5 cellular contexts compared by ENCODE assay signal in the genomic region with DNA sequence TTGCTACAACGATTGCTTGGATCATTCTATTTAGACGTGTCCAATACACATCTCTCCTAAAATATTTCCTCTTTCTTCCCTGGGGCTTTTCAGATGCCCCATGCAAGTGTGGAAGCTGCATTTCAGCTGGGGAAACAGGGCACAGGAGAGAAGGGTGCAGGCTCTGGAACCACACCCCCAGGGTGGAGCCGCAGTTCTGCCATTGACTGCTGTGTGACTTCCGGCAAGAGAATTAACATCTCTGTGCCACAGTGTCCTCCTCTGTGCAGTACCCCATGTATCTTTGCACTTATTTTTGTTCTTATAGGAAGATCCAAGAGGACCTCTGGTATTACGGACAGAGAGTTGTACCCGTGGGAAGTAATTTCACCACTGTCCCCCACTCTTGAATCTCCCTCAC.
TF ChIP-seq lines count a peak whose summit lies in the region.

No MANE protein-coding gene starts in this region.

TF ChIP-seq in SK-N-SH, 30 proteins besides CTCF, POLR2A, EP300 and RAD21 (continues in another document):
- TF ChIP-seq RXRA (IDR thresholded peaks at IDR 0.05; ENCODE audit: borderline replicate concordance, low read depth) (no peak), SMC3 (IDR thresholded peaks at IDR 0.05; ENCODE audit: low read depth, low read length) (no peak), FOXJ3 (CRISPR knock-in tag; IDR thresholded peaks at IDR 0.05) (no peak)
- TF ChIP-seq, protein P1, sequence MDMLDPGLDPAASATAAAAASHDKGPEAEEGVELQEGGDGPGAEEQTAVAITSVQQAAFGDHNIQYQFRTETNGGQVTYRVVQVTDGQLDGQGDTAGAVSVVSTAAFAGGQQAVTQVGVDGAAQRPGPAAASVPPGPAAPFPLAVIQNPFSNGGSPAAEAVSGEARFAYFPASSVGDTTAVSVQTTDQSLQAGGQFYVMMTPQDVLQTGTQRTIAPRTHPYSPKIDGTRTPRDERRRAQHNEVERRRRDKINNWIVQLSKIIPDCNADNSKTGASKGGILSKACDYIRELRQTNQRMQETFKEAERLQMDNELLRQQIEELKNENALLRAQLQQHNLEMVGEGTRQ (IDR thresholded peaks at IDR 0.05; ENCODE audit: borderline replicate concordance, low read depth, low read length), result no peak
- TF ChIP-seq, protein P2, sequence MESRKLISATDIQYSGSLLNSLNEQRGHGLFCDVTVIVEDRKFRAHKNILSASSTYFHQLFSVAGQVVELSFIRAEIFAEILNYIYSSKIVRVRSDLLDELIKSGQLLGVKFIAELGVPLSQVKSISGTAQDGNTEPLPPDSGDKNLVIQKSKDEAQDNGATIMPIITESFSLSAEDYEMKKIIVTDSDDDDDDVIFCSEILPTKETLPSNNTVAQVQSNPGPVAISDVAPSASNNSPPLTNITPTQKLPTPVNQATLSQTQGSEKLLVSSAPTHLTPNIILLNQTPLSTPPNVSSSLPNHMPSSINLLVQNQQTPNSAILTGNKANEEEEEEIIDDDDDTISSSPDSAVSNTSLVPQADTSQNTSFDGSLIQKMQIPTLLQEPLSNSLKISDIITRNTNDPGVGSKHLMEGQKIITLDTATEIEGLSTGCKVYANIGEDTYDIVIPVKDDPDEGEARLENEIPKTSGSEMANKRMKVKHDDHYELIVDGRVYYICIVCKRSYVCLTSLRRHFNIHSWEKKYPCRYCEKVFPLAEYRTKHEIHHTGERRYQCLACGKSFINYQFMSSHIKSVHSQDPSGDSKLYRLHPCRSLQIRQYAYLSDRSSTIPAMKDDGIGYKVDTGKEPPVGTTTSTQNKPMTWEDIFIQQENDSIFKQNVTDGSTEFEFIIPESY (IDR thresholded peaks at IDR 0.05; ENCODE audit: borderline replicate concordance, low read depth), result no peak
- TF ChIP-seq, protein P3, sequence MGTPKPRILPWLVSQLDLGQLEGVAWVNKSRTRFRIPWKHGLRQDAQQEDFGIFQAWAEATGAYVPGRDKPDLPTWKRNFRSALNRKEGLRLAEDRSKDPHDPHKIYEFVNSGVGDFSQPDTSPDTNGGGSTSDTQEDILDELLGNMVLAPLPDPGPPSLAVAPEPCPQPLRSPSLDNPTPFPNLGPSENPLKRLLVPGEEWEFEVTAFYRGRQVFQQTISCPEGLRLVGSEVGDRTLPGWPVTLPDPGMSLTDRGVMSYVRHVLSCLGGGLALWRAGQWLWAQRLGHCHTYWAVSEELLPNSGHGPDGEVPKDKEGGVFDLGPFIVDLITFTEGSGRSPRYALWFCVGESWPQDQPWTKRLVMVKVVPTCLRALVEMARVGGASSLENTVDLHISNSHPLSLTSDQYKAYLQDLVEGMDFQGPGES (IDR thresholded peaks at IDR 0.05; ENCODE audit: low read depth, low read length), result no peak

TF ChIP-seq in SK-N-SH treated with all-trans-retinoic acid at 6 μM for 48 hours, 23 proteins besides CTCF, POLR2A, EP300 and RAD21 (continues in another document):
- TF ChIP-seq ZNF8 (CRISPR knock-in tag; IDR thresholded peaks at IDR 0.05) (no peak), SNAI2 (CRISPR knock-in tag; IDR thresholded peaks at IDR 0.05) (no peak), TCF4 (CRISPR knock-in tag; IDR thresholded peaks at IDR 0.05; ENCODE audit: borderline replicate concordance) (no peak)
- TF ChIP-seq, protein P4, sequence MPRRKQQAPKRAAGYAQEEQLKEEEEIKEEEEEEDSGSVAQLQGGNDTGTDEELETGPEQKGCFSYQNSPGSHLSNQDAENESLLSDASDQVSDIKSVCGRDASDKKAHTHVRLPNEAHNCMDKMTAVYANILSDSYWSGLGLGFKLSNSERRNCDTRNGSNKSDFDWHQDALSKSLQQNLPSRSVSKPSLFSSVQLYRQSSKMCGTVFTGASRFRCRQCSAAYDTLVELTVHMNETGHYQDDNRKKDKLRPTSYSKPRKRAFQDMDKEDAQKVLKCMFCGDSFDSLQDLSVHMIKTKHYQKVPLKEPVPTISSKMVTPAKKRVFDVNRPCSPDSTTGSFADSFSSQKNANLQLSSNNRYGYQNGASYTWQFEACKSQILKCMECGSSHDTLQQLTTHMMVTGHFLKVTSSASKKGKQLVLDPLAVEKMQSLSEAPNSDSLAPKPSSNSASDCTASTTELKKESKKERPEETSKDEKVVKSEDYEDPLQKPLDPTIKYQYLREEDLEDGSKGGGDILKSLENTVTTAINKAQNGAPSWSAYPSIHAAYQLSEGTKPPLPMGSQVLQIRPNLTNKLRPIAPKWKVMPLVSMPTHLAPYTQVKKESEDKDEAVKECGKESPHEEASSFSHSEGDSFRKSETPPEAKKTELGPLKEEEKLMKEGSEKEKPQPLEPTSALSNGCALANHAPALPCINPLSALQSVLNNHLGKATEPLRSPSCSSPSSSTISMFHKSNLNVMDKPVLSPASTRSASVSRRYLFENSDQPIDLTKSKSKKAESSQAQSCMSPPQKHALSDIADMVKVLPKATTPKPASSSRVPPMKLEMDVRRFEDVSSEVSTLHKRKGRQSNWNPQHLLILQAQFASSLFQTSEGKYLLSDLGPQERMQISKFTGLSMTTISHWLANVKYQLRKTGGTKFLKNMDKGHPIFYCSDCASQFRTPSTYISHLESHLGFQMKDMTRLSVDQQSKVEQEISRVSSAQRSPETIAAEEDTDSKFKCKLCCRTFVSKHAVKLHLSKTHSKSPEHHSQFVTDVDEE (CRISPR knock-in tag; IDR thresholded peaks at IDR 0.05), result no peak

TF ChIP-seq in HepG2, 621 proteins besides CTCF, POLR2A, EP300 and RAD21:
- TF ChIP-seq ZNF350 (CRISPR knock-in tag; IDR thresholded peaks at IDR 0.05; ENCODE audit: borderline replicate concordance, low read depth) (no peak), NBN (conservative IDR thresholded peaks at IDR 0.05) (no peak), ZNF510 (CRISPR knock-in tag; IDR thresholded peaks at IDR 0.05; ENCODE audit: low read depth) (no peak), AGO2 (optimal IDR thresholded peaks at IDR 0.05; ENCODE audit: low read depth, low read length) (no peak), ZNF768 (CRISPR knock-in tag; IDR thresholded peaks at IDR 0.05) (peak; percentile 94)
TF ChIP-seq in HepG2: peak in this region for 1.

TF ChIP-seq in GM23338, 12 proteins besides CTCF, POLR2A, EP300 and RAD21 (continues in another document):
- TF ChIP-seq ZNF331 (CRISPR knock-in tag; IDR thresholded peaks at IDR 0.05; ENCODE audit: low read depth), result no peak
- TF ChIP-seq, protein P5, sequence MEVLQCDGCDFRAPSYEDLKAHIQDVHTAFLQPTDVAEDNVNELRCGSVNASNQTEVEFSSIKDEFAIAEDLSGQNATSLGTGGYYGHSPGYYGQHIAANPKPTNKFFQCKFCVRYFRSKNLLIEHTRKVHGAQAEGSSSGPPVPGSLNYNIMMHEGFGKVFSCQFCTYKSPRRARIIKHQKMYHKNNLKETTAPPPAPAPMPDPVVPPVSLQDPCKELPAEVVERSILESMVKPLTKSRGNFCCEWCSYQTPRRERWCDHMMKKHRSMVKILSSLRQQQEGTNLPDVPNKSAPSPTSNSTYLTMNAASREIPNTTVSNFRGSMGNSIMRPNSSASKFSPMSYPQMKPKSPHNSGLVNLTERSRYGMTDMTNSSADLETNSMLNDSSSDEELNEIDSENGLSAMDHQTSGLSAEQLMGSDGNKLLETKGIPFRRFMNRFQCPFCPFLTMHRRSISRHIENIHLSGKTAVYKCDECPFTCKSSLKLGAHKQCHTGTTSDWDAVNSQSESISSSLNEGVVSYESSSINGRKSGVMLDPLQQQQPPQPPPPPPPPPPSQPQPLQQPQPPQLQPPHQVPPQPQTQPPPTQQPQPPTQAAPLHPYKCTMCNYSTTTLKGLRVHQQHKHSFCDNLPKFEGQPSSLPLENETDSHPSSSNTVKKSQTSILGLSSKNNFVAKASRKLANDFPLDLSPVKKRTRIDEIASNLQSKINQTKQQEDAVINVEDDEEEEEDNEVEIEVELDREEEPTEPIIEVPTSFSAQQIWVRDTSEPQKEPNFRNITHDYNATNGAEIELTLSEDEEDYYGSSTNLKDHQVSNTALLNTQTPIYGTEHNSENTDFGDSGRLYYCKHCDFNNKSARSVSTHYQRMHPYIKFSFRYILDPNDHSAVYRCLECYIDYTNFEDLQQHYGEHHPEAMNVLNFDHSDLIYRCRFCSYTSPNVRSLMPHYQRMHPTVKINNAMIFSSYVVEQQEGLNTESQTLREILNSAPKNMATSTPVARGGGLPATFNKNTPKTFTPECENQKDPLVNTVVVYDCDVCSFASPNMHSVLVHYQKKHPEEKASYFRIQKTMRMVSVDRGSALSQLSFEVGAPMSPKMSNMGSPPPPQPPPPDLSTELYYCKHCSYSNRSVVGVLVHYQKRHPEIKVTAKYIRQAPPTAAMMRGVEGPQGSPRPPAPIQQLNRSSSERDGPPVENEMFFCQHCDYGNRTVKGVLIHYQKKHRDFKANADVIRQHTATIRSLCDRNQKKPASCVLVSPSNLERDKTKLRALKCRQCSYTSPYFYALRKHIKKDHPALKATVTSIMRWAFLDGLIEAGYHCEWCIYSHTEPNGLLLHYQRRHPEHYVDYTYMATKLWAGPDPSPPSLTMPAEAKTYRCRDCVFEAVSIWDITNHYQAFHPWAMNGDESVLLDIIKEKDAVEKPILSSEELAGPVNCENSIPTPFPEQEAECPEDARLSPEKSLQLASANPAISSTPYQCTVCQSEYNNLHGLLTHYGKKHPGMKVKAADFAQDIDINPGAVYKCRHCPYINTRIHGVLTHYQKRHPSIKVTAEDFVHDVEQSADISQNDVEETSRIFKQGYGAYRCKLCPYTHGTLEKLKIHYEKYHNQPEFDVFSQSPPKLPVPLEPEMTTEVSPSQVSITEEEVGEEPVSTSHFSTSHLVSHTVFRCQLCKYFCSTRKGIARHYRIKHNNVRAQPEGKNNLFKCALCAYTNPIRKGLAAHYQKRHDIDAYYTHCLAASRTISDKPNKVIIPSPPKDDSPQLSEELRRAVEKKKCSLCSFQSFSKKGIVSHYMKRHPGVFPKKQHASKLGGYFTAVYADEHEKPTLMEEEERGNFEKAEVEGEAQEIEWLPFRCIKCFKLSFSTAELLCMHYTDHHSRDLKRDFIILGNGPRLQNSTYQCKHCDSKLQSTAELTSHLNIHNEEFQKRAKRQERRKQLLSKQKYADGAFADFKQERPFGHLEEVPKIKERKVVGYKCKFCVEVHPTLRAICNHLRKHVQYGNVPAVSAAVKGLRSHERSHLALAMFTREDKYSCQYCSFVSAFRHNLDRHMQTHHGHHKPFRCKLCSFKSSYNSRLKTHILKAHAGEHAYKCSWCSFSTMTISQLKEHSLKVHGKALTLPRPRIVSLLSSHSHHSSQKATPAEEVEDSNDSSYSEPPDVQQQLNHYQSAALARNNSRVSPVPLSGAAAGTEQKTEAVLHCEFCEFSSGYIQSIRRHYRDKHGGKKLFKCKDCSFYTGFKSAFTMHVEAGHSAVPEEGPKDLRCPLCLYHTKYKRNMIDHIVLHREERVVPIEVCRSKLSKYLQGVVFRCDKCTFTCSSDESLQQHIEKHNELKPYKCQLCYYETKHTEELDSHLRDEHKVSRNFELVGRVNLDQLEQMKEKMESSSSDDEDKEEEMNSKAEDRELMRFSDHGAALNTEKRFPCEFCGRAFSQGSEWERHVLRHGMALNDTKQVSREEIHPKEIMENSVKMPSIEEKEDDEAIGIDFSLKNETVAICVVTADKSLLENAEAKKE (CRISPR knock-in tag; IDR thresholded peaks at IDR 0.05), result no peak

TF ChIP-seq in K562, 482 proteins besides CTCF, POLR2A, EP300 and RAD21:
- TF ChIP-seq ZFP36 (IDR thresholded peaks at IDR 0.05; ENCODE audit: low read depth, low read length, partially characterized antibody) (peak; percentile 45), RBM25 (IDR thresholded peaks at IDR 0.05; ENCODE audit: low read depth, low read length, severe bottlenecking) (peak; percentile 29)
- TF ChIP-seq, protein P6, sequence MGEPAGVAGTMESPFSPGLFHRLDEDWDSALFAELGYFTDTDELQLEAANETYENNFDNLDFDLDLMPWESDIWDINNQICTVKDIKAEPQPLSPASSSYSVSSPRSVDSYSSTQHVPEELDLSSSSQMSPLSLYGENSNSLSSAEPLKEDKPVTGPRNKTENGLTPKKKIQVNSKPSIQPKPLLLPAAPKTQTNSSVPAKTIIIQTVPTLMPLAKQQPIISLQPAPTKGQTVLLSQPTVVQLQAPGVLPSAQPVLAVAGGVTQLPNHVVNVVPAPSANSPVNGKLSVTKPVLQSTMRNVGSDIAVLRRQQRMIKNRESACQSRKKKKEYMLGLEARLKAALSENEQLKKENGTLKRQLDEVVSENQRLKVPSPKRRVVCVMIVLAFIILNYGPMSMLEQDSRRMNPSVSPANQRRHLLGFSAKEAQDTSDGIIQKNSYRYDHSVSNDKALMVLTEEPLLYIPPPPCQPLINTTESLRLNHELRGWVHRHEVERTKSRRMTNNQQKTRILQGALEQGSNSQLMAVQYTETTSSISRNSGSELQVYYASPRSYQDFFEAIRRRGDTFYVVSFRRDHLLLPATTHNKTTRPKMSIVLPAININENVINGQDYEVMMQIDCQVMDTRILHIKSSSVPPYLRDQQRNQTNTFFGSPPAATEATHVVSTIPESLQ (CRISPR knock-in tag; IDR thresholded peaks at IDR 0.05), result no peak
